In the genomic region with DNA sequence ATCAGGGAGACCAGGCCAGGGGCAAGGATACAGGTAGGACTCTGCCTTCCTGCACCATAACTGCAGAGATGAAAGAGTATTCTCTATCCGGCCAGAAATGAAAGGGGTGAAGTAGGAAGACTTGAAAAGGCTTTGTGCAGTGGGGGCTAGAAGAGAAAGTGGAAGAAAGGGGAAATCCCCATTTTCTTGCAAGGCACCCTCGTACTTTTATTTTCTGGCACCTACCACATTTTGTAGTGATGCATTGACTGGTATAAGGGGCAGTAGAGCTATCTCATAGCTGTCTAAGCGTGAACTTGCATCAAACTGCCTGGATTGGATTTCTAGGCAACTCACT, we compare ENCODE assay signal across 8 cellular contexts. TPM values are rescaled to one million over a fixed set of nuclear protein-coding genes. Genes with fewer than 3 reads are reported as not detected.
DNase-seq lines count a peak whose midpoint lies in the region; ATAC-seq and TF ChIP-seq lines count a peak whose summit lies in the region.

No MANE protein-coding gene starts in this region.

- H3K27ac ChIP-seq in duodenal mucosa (ENCODE audit: low read depth, low read length), result no peak overlapping the region
- H3K27ac ChIP-seq in ovary, result no peak overlapping the region

- no peaks in the 10 kb centered on the region for H3K9me3 Mint-ChIP-seq in Caco-2 (ENCODE audit: unreplicated experiment)

- no peak overlapping the region for H3K27ac Mint-ChIP-seq in Caco-2 (ENCODE audit: unreplicated experiment)

- TF ChIP-seq POLR2A in ovary (IDR thresholded peaks at IDR 0.05), result no peak

- TF ChIP-seq CTCF in Caco-2 (IDR thresholded peaks at IDR 0.05; ENCODE audit: insufficient read depth in 1 of 2, low read depth in 1 of 2, low read length in 1 of 2, severe bottlenecking in 1 of 2, unreplicated experiment in 1 of 2) (no peak), ovary (IDR thresholded peaks at IDR 0.05) (no peak)

- TF ChIP-seq EP300 in ovary (IDR thresholded peaks at IDR 0.05), result no peak

- peaks cover 29% of the 10 kb centered on the region for H3K36me3 Mint-ChIP-seq in Caco-2 (ENCODE audit: insufficient read depth, unreplicated experiment)

- peak overlapping the region; percentile 69 for H3K4me3 Mint-ChIP-seq in Caco-2 (ENCODE audit: unreplicated experiment)

- H3K4me1 ChIP-seq in Caco-2 (peaks cover 49% of the 10 kb centered on the region), duodenal mucosa (ENCODE audit: control insufficient read depth in 1 of 2, insufficient read depth in 2 of 2, low read length in 2 of 2) (peaks cover 57 to 64% of the 10 kb centered on the region in 2 donors), ovary (ENCODE audit: insufficient read depth) (peaks cover 3% of the 10 kb centered on the region)

- H3K27me3 ChIP-seq in Caco-2 (replicated peaks; ENCODE audit: control insufficient read depth, insufficient read depth, low read length), result no peaks in the 10 kb centered on the region
- H3K27me3 ChIP-seq in duodenal mucosa (ENCODE audit: control insufficient read depth in 1 of 2, insufficient read depth in 2 of 2, low read length in 2 of 2), result no peaks in the 10 kb centered on the region
- H3K27me3 ChIP-seq in ovary, result no peaks in the 10 kb centered on the region

- WGBS in ovary, 3 donors, result 40 to 49% (median 41%) methylated on average over 3 of the region's 3 CpGs

- ATAC-seq in GM21423 (IDR thresholded peaks at IDR 0.05; ENCODE audit: unreplicated experiment) (peak; percentile 12), GM21619 (IDR thresholded peaks at IDR 0.05; ENCODE audit: unreplicated experiment) (no peak), left lobe of liver (no peak), GM19455 (IDR thresholded peaks at IDR 0.05; ENCODE audit: unreplicated experiment) (no peak)

- H3K27me3 Mint-ChIP-seq in Caco-2 (ENCODE audit: insufficient read depth, unreplicated experiment), result no peaks in the 10 kb centered on the region

- DNase-seq in Caco-2, result no peak
- peak; percentile 28 for DNase-seq in NOMO-1 treated with dmso at 0.1 percent for 144 hours (lab: John Stamatoyannopoulos, UW; ENCODE audit: unreplicated experiment)
- DNase-seq in ovary, result no peak
- no peak for DNase-seq in left lobe of liver (ENCODE audit: low spot score)

- H3K4me3 ChIP-seq in Caco-2 (ENCODE audit: low read depth, low read length) (peak overlapping the region; percentile 47), duodenal mucosa (ENCODE audit: low read depth in 1 of 2, low read length in 2 of 2) (peak overlapping the region; percentile 51 to 79), ovary (peak overlapping the region; percentile 93)

- intact Hi-C loops in Caco-2 (cut with micrococcal nuclease; ENCODE audit: unreplicated experiment), result loop anchor here (10.0 kb wide), 1 partner anchor 90 kb away; the partner anchor contains the start of genes CHCHD1 and ZSWIM8
- intact Hi-C loops in ovary (cut with DNase I), result loop anchor here in 1 of 4 donors (1.0 kb wide), 1 partner anchor 26 kb away; no protein-coding TSS in a partner anchor

- 0 out of 2 replicates have a peak, but pooled peaks cover 4% of the 10 kb centered on the region for H3K36me3 ChIP-seq in Caco-2 (ENCODE audit: control insufficient read depth, insufficient read depth, low read length)
- H3K36me3 ChIP-seq in duodenal mucosa (ENCODE audit: control insufficient read depth in 1 of 2, insufficient read depth in 2 of 2, low read length in 2 of 2), result peaks cover 16 to 18% of the 10 kb centered on the region in 2 donors
- no peaks in the 10 kb centered on the region for H3K36me3 ChIP-seq in ovary

- no TSS peak for BruUV-seq in Caco-2 (replicated peaks; lab: Mats Ljungman, UMichigan)

- POLR2A ChIA-PET in Caco-2 (lab: Charles Lee), result interaction anchor here (0.8 to 1.0 kb wide), 2 partner anchors 22 to 123 kb away, joined by 3 to 4 read pairs; partner anchors contain the start of gene VCL

- CTCF ChIA-PET in Caco-2 (lab: Charles Lee), result interaction anchor here (0.9 kb wide), 1 partner anchor 26 kb away, joined by 3 read pairs; no protein-coding TSS in a partner anchor

- H3K4me1 Mint-ChIP-seq in Caco-2 (ENCODE audit: low read depth, unreplicated experiment), result peaks cover 41% of the 10 kb centered on the region

- H3K9me3 ChIP-seq in Caco-2, result no peaks in the 10 kb centered on the region
- H3K9me3 ChIP-seq in duodenal mucosa (ENCODE audit: control insufficient read depth in 1 of 2, low read length in 2 of 2), result no peaks in the 10 kb centered on the region
- no peaks in the 10 kb centered on the region for H3K9me3 ChIP-seq in ovary

- peak overlapping the region; percentile 62 to 80 for H3K9ac ChIP-seq in duodenal mucosa (ENCODE audit: low read depth in 1 of 2, low read length in 2 of 2)

RNA-seq across cellular contexts. Expression of gene CAMK2G, which starts 0.8 kb away (rescaled TPM):
- 78.0 and 78.8 TPM in 2 replicates for total RNA-seq in Caco-2 (2022)
- total RNA-seq in ovary, result 10 to 100 TPM in 6 of 7 donors, 1 to 10 TPM in 1; 9.8 to 25.0 (median 16.7) TPM
- polyA plus RNA-seq in ovary, result 10 to 100 TPM; 12.6 to 42.9 TPM
- total RNA-seq in left lobe of liver, result 11.1 TPM

RNA-seq across cellular contexts. Expression of gene PLAU, which starts 35.8 kb away (rescaled TPM):
- total RNA-seq in Caco-2 (2022) (1.2 and 1.8 TPM in 2 replicates), ovary (1 to 10 TPM in 4 of 7 donors, under 1 TPM in 3; 0.24 to 7.6 (median 4.6) TPM), left lobe of liver (0.50 TPM)
- 10 to 100 TPM in 1 of 2 donors, 1 to 10 TPM in 1; 1.7 to 12.6 TPM for polyA plus RNA-seq in ovary
